Comparison of ENCODE assay signal across 7 cellular contexts in the genomic region with DNA sequence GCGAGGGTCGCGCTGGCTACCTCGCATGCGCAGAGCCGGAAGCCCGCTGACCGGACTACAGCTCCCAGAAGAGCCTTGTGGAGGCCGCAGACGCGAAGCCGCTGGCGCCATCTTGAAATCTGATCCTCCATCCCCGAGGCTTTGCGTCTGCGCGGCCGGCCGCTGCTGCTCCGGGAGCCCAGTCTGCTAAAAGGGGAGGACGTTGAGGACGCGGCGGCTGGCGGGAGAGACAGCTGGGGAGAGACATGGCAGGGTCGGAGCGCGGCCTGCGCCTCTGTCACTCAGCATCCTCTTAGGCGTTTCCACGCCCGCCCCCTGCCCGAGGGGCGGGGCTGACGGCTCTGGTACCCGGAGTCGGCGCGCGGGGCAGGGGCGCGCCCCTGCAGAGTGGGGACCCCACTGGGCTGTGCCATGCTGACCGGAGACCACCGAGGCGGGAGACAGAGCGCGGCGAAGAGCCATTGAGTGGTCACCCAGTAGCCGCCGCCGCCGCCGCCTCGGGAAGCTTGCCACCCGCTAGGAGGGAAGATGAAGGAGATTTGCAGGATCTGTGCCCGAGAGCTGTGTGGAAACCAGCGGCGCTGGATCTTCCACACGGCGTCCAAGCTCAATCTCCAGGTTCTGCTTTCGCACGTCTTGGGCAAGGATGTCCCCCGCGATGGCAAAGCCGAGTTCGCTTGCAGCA.
DNase-seq lines count a peak whose midpoint lies in the region; ATAC-seq, FAIRE-seq and TF ChIP-seq lines count a peak whose summit lies in the region.
"Not testable (repeated sequence)": the region's sequence is repeated elsewhere in the genome, so short reads cannot be mapped to it uniquely, and the experiment has no call there.

No MANE protein-coding gene starts in this region.

- H3K36me3 ChIP-seq in Panc1 (ENCODE audit: control insufficient read depth, insufficient read depth, low read length); endocrine pancreas (ENCODE audit: control insufficient read depth, insufficient read depth, low read length): not testable (repeated sequence)

- in situ Hi-C loops in Panc1 (cut with HindIII; ENCODE audit: low pct_unique_long_range_greater_than_20kb, low sequenced_read_pairs): not testable (repeated sequence)

- H3K9ac ChIP-seq in endocrine pancreas (ENCODE audit: control insufficient read depth, insufficient read depth, low read length): not testable (repeated sequence)

- H3K27ac ChIP-seq in Panc1 (ENCODE audit: low read length): not testable (repeated sequence)

- DNase-seq in GM19239 (ENCODE audit: insufficient read length, low spot score); Panc1 (ENCODE audit: low read depth, low spot score): not testable (repeated sequence)
- DNase-seq in activated T-cell treated with anti-CD3 and anti-CD28 coated beads, Interleukin-2, amount 50 U/mL, for 48 hours: peak; percentile 76 to 80
- DNase-seq in memory B cell (ENCODE audit: low spot score in 2 of 2): peak; percentile 34 to 47
- peak; percentile 42 to 56 for DNase-seq in stimulated activated CD4-positive, alpha-beta T cell treated with anti-CD3 and anti-CD28 coated beads, Interleukin-15, amount 100 ng/mL, for 48 hours (ENCODE audit: low read depth in 2 of 2)

- H3K9me3 ChIP-seq in Panc1 (ENCODE audit: control insufficient read depth, insufficient read depth, low read depth, low read length); endocrine pancreas (ENCODE audit: control insufficient read depth, low read length): not testable (repeated sequence)

- not testable (repeated sequence) for H3K27me3 ChIP-seq in Panc1 (ENCODE audit: control insufficient read depth, insufficient read depth, low read length); endocrine pancreas (ENCODE audit: control insufficient read depth, insufficient read depth, low read length)

- intact Hi-C loops in Panc1 (cut with micrococcal nuclease; ENCODE audit: unreplicated experiment): not testable (repeated sequence)

- H3K36me3 Mint-ChIP-seq in memory B cell: not testable (repeated sequence)

- FAIRE-seq in GM19239 (lab: Jason Lieb, UNC): peak; percentile 79

- not testable (repeated sequence) for H3K27me3 Mint-ChIP-seq in memory B cell

- BruUV-seq in Panc1 (replicated peaks; lab: Mats Ljungman, UMichigan): not testable (repeated sequence)

- ATAC-seq in HG02970 (IDR thresholded peaks at IDR 0.05; ENCODE audit: low FRiP score, unreplicated experiment) (peak; percentile 83), Panc1 (peak; percentile 95), memory B cell (ENCODE audit: low read depth) (peak; percentile 77)

- H3K4me3 ChIP-seq in Panc1 (ENCODE audit: low read depth in 2 of 2, low read length in 2 of 2): peak overlapping the region; percentile 47 to 74
- peak overlapping the region; percentile 65 for H3K4me3 ChIP-seq in endocrine pancreas (ENCODE audit: control insufficient read depth, insufficient read depth, low read length)

- CTCF ChIA-PET in Panc1 (lab: Charles Lee): not testable (repeated sequence)

- not testable (repeated sequence) for H3K9me3 Mint-ChIP-seq in memory B cell

- not testable (repeated sequence) for TF ChIP-seq CTCF in Panc1 (IDR thresholded peaks at IDR 0.05)

- peak overlapping the region; percentile 13 for H3K27ac Mint-ChIP-seq in memory B cell

- POLR2A ChIA-PET in Panc1 (lab: Charles Lee): not testable (repeated sequence)

- peak overlapping the region; percentile 91 for H3K4me3 Mint-ChIP-seq in memory B cell

- H3K4me1 ChIP-seq in Panc1 (ENCODE audit: control insufficient read depth, insufficient read depth, low read length); endocrine pancreas (ENCODE audit: control insufficient read depth, insufficient read depth, low read length): not testable (repeated sequence)

- not testable (repeated sequence) for H3K4me1 Mint-ChIP-seq in memory B cell
